In genomic region chr17:79991140-79991923, GRCh38 we compare ENCODE assay signal across 1 cellular context.
TF ChIP-seq lines count a peak whose summit lies in the region.

No MANE protein-coding gene starts in this region.

TF ChIP-seq in IMR-90, 13 proteins besides CTCF, POLR2A, EP300 and RAD21 (continued from another document):
- TF ChIP-seq FOS (IDR thresholded peaks at IDR 0.05; ENCODE audit: low read depth, low read length), result no peak
- TF ChIP-seq CEBPB (IDR thresholded peaks at IDR 0.05; ENCODE audit: low read depth, low read length), result no peak
- no peak for TF ChIP-seq ELK1 (IDR thresholded peaks at IDR 0.05; ENCODE audit: borderline replicate concordance, low read depth, low read length)
- no peak for TF ChIP-seq MAFK (IDR thresholded peaks at IDR 0.05; ENCODE audit: low read depth, low read length)
